Comparison of ENCODE assay signal across 22 cellular contexts in genomic region chr18:78735131-78736014, GRCh38.
"Had no signal": no experiment of that assay in that cellular context is flagged by ENCODE, and none has a peak within 500 bp of the region (broad histone marks: within the 10 kb centered on the region; RNA-seq: fewer than 3 reads in every experiment).

No MANE protein-coding gene starts in this region.

- FAIRE-seq: astrocyte had no signal

- H3K9me3 ChIP-seq: lower lobe of right lung, testis, vagina had no signal

- H3K27ac ChIP-seq: brain microvascular endothelial cell, lower lobe of right lung, testis, vagina had no signal

- DNase-seq: activated CD4-positive, alpha-beta T cell treated with anti-CD3 and anti-CD28 coated beads for 1 hour; activated CD4-positive, alpha-beta T cell treated with anti-CD3 and anti-CD28 coated beads, Interleukin-2, amount 50 U/mL, for 1 hour; activated CD8-positive, alpha-beta T cell treated with anti-CD3 and anti-CD28 coated beads for 36 hours; activated naive CD4-positive, alpha-beta T cell treated with anti-CD3 and anti-CD28 coated beads for 36 hours; activated naive CD8-positive, alpha-beta T cell treated with anti-CD3 and anti-CD28 coated beads, Interleukin-2, amount 10 ng/mL, durations not matched to agents 7 days and 5 days; activated T-cell treated with anti-CD3 and anti-CD28 coated beads for 4 hours; activated T-cell treated with anti-CD3 and anti-CD28 coated beads, Interleukin-2, amount 50 U/mL, for 72 hours; brain microvascular endothelial cell; foreskin fibroblast; hippocampal formation; immature natural killer cell; lower lobe of right lung; mesenchymal stem cell; natural killer cell; stimulated activated CD4-positive, alpha-beta T cell treated with anti-CD3 and anti-CD28 coated beads, Interleukin-2, amount 100 ng/mL, for 48 hours; stimulated activated naive CD4-positive, alpha-beta T cell treated with Interleukin-2 at 50 U/mL for 16 hours; T-helper 17 cell; T1000; testis; trophoblast cell had no signal

- H3K4me1 ChIP-seq: lower lobe of right lung, testis, vagina had no signal

- H3K4me3 ChIP-seq: lower lobe of right lung, testis, vagina had no signal

- H3K36me3 ChIP-seq: brain microvascular endothelial cell, lower lobe of right lung, vagina had no signal

- H3K27me3 ChIP-seq: brain microvascular endothelial cell, testis, vagina had no signal
